In genomic region chr12:9992296-9992695, GRCh38 we compare ENCODE assay signal across 19 cellular contexts. TPM values are rescaled to one million over a fixed set of nuclear protein-coding genes. Genes with fewer than 3 reads are reported as not detected.
DNase-seq lines count a peak whose midpoint lies in the region; ATAC-seq and TF ChIP-seq lines count a peak whose summit lies in the region.
"Had no signal": no experiment of that assay in that cellular context is flagged by ENCODE, and none has a peak within 500 bp of the region (broad histone marks: within the 10 kb centered on the region; RNA-seq: fewer than 3 reads in every experiment).

No MANE protein-coding gene starts in this region.

- CTCF ChIA-PET in OCI-LY7 (lab: Charles Lee; ENCODE audit: unreplicated experiment), result no interaction called here

- peak overlapping the region; percentile 22; the same call in 1 of the 2 replicates for H3K4me2 ChIP-seq in OCI-LY7 (ENCODE audit: low read length)

- no peak overlapping the region for H3K27ac ChIP-seq in OCI-LY7 (ENCODE audit: low read depth, low read length, poor library complexity, severe bottlenecking)
- H3K27ac ChIP-seq: SK-N-MC had no signal

- POLR2A ChIA-PET in OCI-LY7 (lab: Charles Lee), result no interaction called here

- H2AFZ ChIP-seq in OCI-LY7 (ENCODE audit: low read length), result no peak overlapping the region

- no peaks in the 10 kb centered on the region for H3K79me2 ChIP-seq in OCI-LY7 (ENCODE audit: insufficient read depth, low read depth, low read length)

- H3K9me2 ChIP-seq in OCI-LY7 (ENCODE audit: insufficient read depth, low read length), result no peaks in the 10 kb centered on the region

- intact Hi-C loops in OCI-LY7 (cut with micrococcal nuclease; ENCODE audit: unreplicated experiment), result no loop called here

- no TSS peak for BruUV-seq in OCI-LY7 (replicated peaks; lab: Mats Ljungman, UMichigan)

- H3K4me3 ChIP-seq in OCI-LY7 (ENCODE audit: low read depth, low read length, poor library complexity, severe bottlenecking), result no peak overlapping the region
- H3K4me3 ChIP-seq: BLaER1 treated with 17β-estradiol and CSF1 and Interleukin-3, amounts not matched to agents 10 nM and 100 nM; MG63; SK-N-MC had no signal

- DNase-seq in NOMO-1 treated with DMSO at 0.1 percent for 48 hours (lab: John Stamatoyannopoulos, UW; ENCODE audit: unreplicated experiment) (peak; percentile 64), NOMO-1 treated with dmso at 0.1 percent for 144 hours (lab: John Stamatoyannopoulos, UW; ENCODE audit: unreplicated experiment) (no peak), OCI-LY7 (ENCODE audit: low spot score) (no peak), globus pallidus (ENCODE audit: low spot score) (peak; percentile 53), NCI-H510A (lab: John Stamatoyannopoulos, UW) (no peak), HCEC 1CT (no peak)
- DNase-seq: 8988T; DMS 273 treated with DMSO at 0.1 percent for 48 hours; MG63; NCI-H1417; NCI-H187 treated with DMSO at 0.1 percent for 48 hours; NCI-H69; NK-92 treated with Interleukin-12 subunit alpha and Interleukin-12 subunit beta, amount 100 ng/mL, for 24 hours had no signal

- ATAC-seq in GM21390 (IDR thresholded peaks at IDR 0.05; ENCODE audit: unreplicated experiment), result no peak
- ATAC-seq in GM21515 (IDR thresholded peaks at IDR 0.05; ENCODE audit: unreplicated experiment), result no peak

- H3K9me3 ChIP-seq in OCI-LY7 (ENCODE audit: low read length), result no peaks in the 10 kb centered on the region
- H3K9me3 ChIP-seq: MG63 had no signal

- no peaks in the 10 kb centered on the region for H4K20me1 ChIP-seq in OCI-LY7 (ENCODE audit: insufficient read depth, low read length)
- H4K20me1 ChIP-seq: BLaER1 treated with 17β-estradiol and CSF1 and Interleukin-3, amounts not matched to agents 10 nM and 100 nM had no signal

- no peaks in the 10 kb centered on the region for H3K4me1 ChIP-seq in OCI-LY7 (ENCODE audit: insufficient read depth, low read length, poor library complexity, severe bottlenecking)

- no peak for TF ChIP-seq CTCF in OCI-LY7 (conservative IDR thresholded peaks at IDR 0.05; ENCODE audit: low read length)

- no peaks in the 10 kb centered on the region for H3K36me3 ChIP-seq in OCI-LY7 (ENCODE audit: insufficient read depth, low read length)
- H3K36me3 ChIP-seq: MG63 had no signal

RNA-seq across cellular contexts. Expression of gene CLEC1B, which starts 6.6 kb away (rescaled TPM):
- total RNA-seq in OCI-LY7 (2014; rRNA removed; shearing (Covaris generic)), result not detected in 2 replicates
- not detected in 2 replicates for total RNA-seq in OCI-LY7 (2022)
- total RNA-seq: H4, HT-29 had no signal

RNA-seq across cellular contexts. Expression of gene CLEC12B, which starts 18.1 kb away (rescaled TPM):
- not detected in 2 replicates for total RNA-seq in OCI-LY7 (2014; rRNA removed; shearing (Covaris generic))
- not detected in 2 replicates for total RNA-seq in OCI-LY7 (2022)
- total RNA-seq: H4, HT-29 had no signal

RNA-seq across cellular contexts. Expression of gene CLEC12A, which starts 21.1 kb away (rescaled TPM):
- not detected in 2 replicates for total RNA-seq in OCI-LY7 (2014; rRNA removed; shearing (Covaris generic))
- not detected in 2 replicates for total RNA-seq in OCI-LY7 (2022)
- total RNA-seq: H4, HT-29 had no signal

RNA-seq across cellular contexts. Expression of gene CLEC9A, which starts 38.2 kb away (rescaled TPM):
- total RNA-seq in OCI-LY7 (2014; rRNA removed; shearing (Covaris generic)), result not detected in 2 replicates
- not detected in 2 replicates for total RNA-seq in OCI-LY7 (2022)
- total RNA-seq: H4, HT-29 had no signal

Comparison
In these comparisons a context has a peak if more than half of its experiments do, and no peak if none do; other contexts are left out.
1. DNase-seq: peak in NOMO-1 treated with DMSO at 0.1 percent for 48 hours (single experiment) and globus pallidus (single experiment); none in NOMO-1 treated with dmso at 0.1 percent for 144 hours (single experiment), OCI-LY7 (single experiment), NCI-H510A (single experiment) and HCEC 1CT (single experiment).